Comparison of ENCODE assay signal across 24 cellular contexts in genomic region chr4:150130953-150131352, GRCh38. TPM values are rescaled to one million over a fixed set of nuclear protein-coding genes. Genes with fewer than 3 reads are reported as not detected.
DNase-seq lines count a peak whose midpoint lies in the region; ATAC-seq, FAIRE-seq and TF ChIP-seq lines count a peak whose summit lies in the region.
"Had no signal": no experiment of that assay in that cellular context is flagged by ENCODE, and none has a peak within 500 bp of the region (broad histone marks: within the 10 kb centered on the region; RNA-seq: fewer than 3 reads in every experiment).

No MANE protein-coding gene starts in this region.

- H3K27me3 ChIP-seq in GM23248 (replicated peaks; ENCODE audit: insufficient read depth) (no peaks in the 10 kb centered on the region), fibroblast of lung (ENCODE audit: control insufficient read depth, insufficient read depth, low read length) (no peaks in the 10 kb centered on the region), sigmoid colon (no peaks in the 10 kb centered on the region)
- H3K27me3 ChIP-seq: SJCRH30 had no signal

- H3K27ac ChIP-seq in GM23248: peak overlapping the region; percentile 39
- H3K27ac ChIP-seq in fibroblast of lung (ENCODE audit: insufficient read depth, low read length): peak overlapping the region; percentile 43
- H3K27ac ChIP-seq in sigmoid colon: peak overlapping the region in 3 of 4 donors; percentile 36 to 61 (median 51)
- H3K27ac ChIP-seq: KMS-11, SJCRH30 had no signal

- H3K4me3 ChIP-seq in GM23248: no peak overlapping the region
- no peak overlapping the region for H3K4me3 ChIP-seq in fibroblast of lung (replicated peaks in 1 of 4; ENCODE audit: control extremely low read depth in 1 of 4, insufficient read depth in 1 of 4, low read depth in 3 of 4, low read length in 4 of 4)
- no peak overlapping the region for H3K4me3 ChIP-seq in sigmoid colon
- H3K4me3 ChIP-seq: SJCRH30 had no signal

- H3K9me2 ChIP-seq in GM23248 (ENCODE audit: insufficient read depth): no peaks in the 10 kb centered on the region

- no peaks in the 10 kb centered on the region for H3K4me1 Mint-ChIP-seq in activated T-cell treated with anti-CD3 and anti-CD28 coated beads, Interleukin-2, amount 50 U/mL, for 4 hours (ENCODE audit: low read depth)

- H3K4me2 ChIP-seq in GM23248 (ENCODE audit: unreplicated experiment): peak overlapping the region; percentile 17
- H3K4me2 ChIP-seq in fibroblast of lung (ENCODE audit: extremely low read depth, insufficient read depth, low read length): no peak overlapping the region
- H3K4me2 ChIP-seq: KMS-11 had no signal

- H3K9me3 Mint-ChIP-seq in activated T-cell treated with anti-CD3 and anti-CD28 coated beads, Interleukin-2, amount 50 U/mL, for 4 hours: no peaks in the 10 kb centered on the region
- H3K9me3 Mint-ChIP-seq: activated B cell treated with CpG ODN at 0.5 μM for 24 hours; activated naive CD8-positive, alpha-beta T cell treated with anti-CD3 and anti-CD28 coated beads, Interleukin-2, amount 50 U/mL, for 24 hours; activated T-helper 1 cell treated with anti-CD3 and anti-CD28 coated beads, Interleukin-12 subunit alpha, Interleukin-12 subunit beta, Interleukin-2, Interleukin-4 antibody, amounts not matched to agents 30 ng/mL and 10 ng/mL and 1 ng/mL, durations not matched to agents 14 hours and 24 hours and 36 hours; effector memory CD8-positive, alpha-beta T cell had no signal

- peak; percentile 82 for DNase-seq in GM23248
- DNase-seq in RCC 7860 (ENCODE audit: low spot score): peak; percentile 11
- peak; percentile 86 to 89 for DNase-seq in fibroblast of lung (ENCODE audit: low read depth in 2 of 2)
- peak; percentile 74 for DNase-seq in sigmoid colon
- no peak for DNase-seq in mucosa of gallbladder (ENCODE audit: low spot score)
- DNase-seq in activated T-cell treated with anti-CD3 and anti-CD28 coated beads, Interleukin-2, amount 50 U/mL, for 4 hours: no peak
- no peak for DNase-seq in stimulated activated CD4-positive, alpha-beta T cell treated with anti-CD3 and anti-CD28 coated beads, Interleukin-12 subunit alpha, Interleukin-12 subunit beta, amount 100 ng/mL, for 4 hours
- DNase-seq: activated B cell treated with CpG ODN at 0.5 μM for 24 hours; activated naive CD8-positive, alpha-beta T cell treated with anti-CD3 and anti-CD28 coated beads, Interleukin-2, amount 50 U/mL, for 24 hours; Caco-2; cerebellar nuclear complex; effector memory CD8-positive, alpha-beta T cell; foreskin melanocyte; H7; NCI-H1092; NCI-H2107; NCI-H69; retina; SJCRH30; T-helper 2 cell had no signal

- H4K20me1 ChIP-seq in GM23248 (ENCODE audit: insufficient read depth): no peaks in the 10 kb centered on the region
- no peaks in the 10 kb centered on the region for H4K20me1 ChIP-seq in fibroblast of lung (ENCODE audit: control insufficient read depth, extremely low read depth, insufficient read depth, low read length)

- peaks cover 27% of the 10 kb centered on the region for H3K79me2 ChIP-seq in GM23248 (ENCODE audit: insufficient read depth)
- H3K79me2 ChIP-seq in fibroblast of lung (ENCODE audit: control insufficient read depth, insufficient read depth, low read length): peaks cover 2% of the 10 kb centered on the region

- H3K36me3 ChIP-seq in GM23248 (ENCODE audit: low read depth) (no peaks in the 10 kb centered on the region), fibroblast of lung (ENCODE audit: control insufficient read depth, insufficient read depth, low read length) (no peaks in the 10 kb centered on the region), sigmoid colon (no peaks in the 10 kb centered on the region)
- H3K36me3 ChIP-seq: SJCRH30 had no signal

- TF ChIP-seq CTCF in fibroblast of lung (conservative IDR thresholded peaks at IDR 0.05 in 1 of 2, IDR thresholded peaks at IDR 0.05 in 1 of 2; ENCODE audit: low read depth in 1 of 2, low read length in 2 of 2) (no peak), sigmoid colon (IDR thresholded peaks at IDR 0.05) (no peak)

- H3K4me3 Mint-ChIP-seq in activated T-cell treated with anti-CD3 and anti-CD28 coated beads, Interleukin-2, amount 50 U/mL, for 4 hours: no peak overlapping the region
- H3K4me3 Mint-ChIP-seq: activated B cell treated with CpG ODN at 0.5 μM for 24 hours; activated naive CD8-positive, alpha-beta T cell treated with anti-CD3 and anti-CD28 coated beads, Interleukin-2, amount 50 U/mL, for 24 hours; activated T-helper 1 cell treated with anti-CD3 and anti-CD28 coated beads, Interleukin-12 subunit alpha, Interleukin-12 subunit beta, Interleukin-2, Interleukin-4 antibody, amounts not matched to agents 30 ng/mL and 10 ng/mL and 1 ng/mL, durations not matched to agents 14 hours and 24 hours and 36 hours; effector memory CD8-positive, alpha-beta T cell had no signal

- H3K27me3 Mint-ChIP-seq in activated T-cell treated with anti-CD3 and anti-CD28 coated beads, Interleukin-2, amount 50 U/mL, for 4 hours (ENCODE audit: low read depth): peaks cover 7% of the 10 kb centered on the region

- H2AFZ ChIP-seq in GM23248 (no peak overlapping the region), fibroblast of lung (ENCODE audit: low read length) (no peak overlapping the region)

- intact Hi-C loops in sigmoid colon (cut with DNase I): no loop called here

- no peak for ATAC-seq in HG03039 (IDR thresholded peaks at IDR 0.05; ENCODE audit: unreplicated experiment)
- ATAC-seq in activated T-cell treated with anti-CD3 and anti-CD28 coated beads, Interleukin-2, amount 50 U/mL, for 4 hours: no peak
- ATAC-seq: activated naive CD8-positive, alpha-beta T cell treated with anti-CD3 and anti-CD28 coated beads, Interleukin-2, amount 50 U/mL, for 24 hours; effector memory CD8-positive, alpha-beta T cell had no signal

- H3K36me3 Mint-ChIP-seq in activated T-cell treated with anti-CD3 and anti-CD28 coated beads, Interleukin-2, amount 50 U/mL, for 4 hours (ENCODE audit: insufficient read depth): no peaks in the 10 kb centered on the region

- no peak for TF ChIP-seq POLR2A in sigmoid colon (IDR thresholded peaks at IDR 0.05)

- in situ Hi-C loops in GM23248 (cut with MboI): no loop called here

- peaks cover 32% of the 10 kb centered on the region for H3F3A ChIP-seq in GM23248 (ENCODE audit: insufficient read depth)

- FAIRE-seq in RCC 7860 (lab: Jason Lieb, UNC): no peak

- H3K4me1 ChIP-seq in GM23248 (ENCODE audit: insufficient read depth): peaks cover 54% of the 10 kb centered on the region
- peaks cover 15% of the 10 kb centered on the region for H3K4me1 ChIP-seq in fibroblast of lung (ENCODE audit: control insufficient read depth, extremely low read depth, insufficient read depth, low read length)
- peaks cover 1 to 43% (median 23%) of the 10 kb centered on the region in 4 donors for H3K4me1 ChIP-seq in sigmoid colon
- H3K4me1 ChIP-seq: Caco-2 had no signal

- H3K9ac ChIP-seq in GM23248 (peak overlapping the region; percentile 20; the same call in 1 of the 2 replicates), fibroblast of lung (ENCODE audit: insufficient read depth, low read length) (no peak overlapping the region)
- H3K9ac ChIP-seq: KMS-11 had no signal

- no peaks in the 10 kb centered on the region for H3K9me3 ChIP-seq in GM23248 (ENCODE audit: low read depth)
- no peaks in the 10 kb centered on the region for H3K9me3 ChIP-seq in fibroblast of lung (ENCODE audit: control insufficient read depth, insufficient read depth, low read depth, low read length)
- no peaks in the 10 kb centered on the region for H3K9me3 ChIP-seq in sigmoid colon
- H3K9me3 ChIP-seq: Caco-2, SJCRH30 had no signal

- WGBS in GM23248 (ENCODE audit: low coverage in 1 of 2, low lambda C conversion rate in 2 of 2, missing lambda C conversion rate in 2 of 2), 2 experiments: 3 to 8% methylated on average over 2 of the region's 2 CpGs
- WGBS in sigmoid colon, 2 donors: 80 to 93% methylated on average over 2 of the region's 2 CpGs

- peak in 1 of 4 donors; percentile 31 for TF ChIP-seq EP300 in sigmoid colon (IDR thresholded peaks at IDR 0.05)

RNA-seq across cellular contexts. Expression of gene DCLK2, which starts 52.7 kb away (rescaled TPM):
- 1.9 and 2.9 TPM in 2 replicates for total RNA-seq in GM23248 (2014; rRNA removed; shearing (Covaris generic))
- polyA plus RNA-seq in GM23248 (2016; fragmentation: Nextera tagmentation; extraction: Ambion mirVana) (0.74 and 1.3 TPM in 2 replicates), fibroblast of lung (3.8 and 5.1 TPM in 2 replicates), sigmoid colon (1 to 10 TPM in 2 of 3 donors, under 1 TPM in 1; 0.69 to 2.5 (median 1.2) TPM)
- total RNA-seq in fibroblast of lung (3.1 and 14.0 TPM in 2 replicates), sigmoid colon (10 to 100 TPM in 3 of 4 donors, 1 to 10 TPM in 1; 9.4 to 30.7 (median 18.2) TPM), mucosa of gallbladder (14.0 TPM)
- polyA plus RNA-seq in fibroblast of lung (2012): 2.8 and 4.1 TPM in 2 replicates
- polyA minus RNA-seq in fibroblast of lung (ENCODE audit: low replicate concordance): 2.1 and 5.4 TPM in 2 replicates
- under 1 TPM in 1 of 3 donors, not detected in 2; 0.08 TPM for total RNA-seq in activated T-cell treated with anti-CD3 and anti-CD28 coated beads, Interleukin-2, amount 50 U/mL, for 4 hours
- total RNA-seq: activated CD8-positive, alpha-beta memory T cell treated with anti-CD3 and anti-CD28 coated beads for 36 hours had no signal

Comparison
In these comparisons a context has a peak if more than half of its experiments do, and no peak if none do; other contexts are left out.
1. DNase-seq: peak in GM23248 (single experiment), RCC 7860 (single experiment), fibroblast of lung (2 of 2) and sigmoid colon (single experiment); none in mucosa of gallbladder (single experiment), activated T-cell treated with anti-CD3 and anti-CD28 coated beads, Interleukin-2, amount 50 U/mL, for 4 hours (single experiment) and stimulated activated CD4-positive, alpha-beta T cell treated with anti-CD3 and anti-CD28 coated beads, Interleukin-12 subunit alpha, Interleukin-12 subunit beta, amount 100 ng/mL, for 4 hours (single experiment).
2. Peak in every context shown above with its lines, with median percentiles within 50 percentile points of each other: H3K27ac ChIP-seq.